1 cellular context compared by ENCODE assay signal in the genomic region with DNA sequence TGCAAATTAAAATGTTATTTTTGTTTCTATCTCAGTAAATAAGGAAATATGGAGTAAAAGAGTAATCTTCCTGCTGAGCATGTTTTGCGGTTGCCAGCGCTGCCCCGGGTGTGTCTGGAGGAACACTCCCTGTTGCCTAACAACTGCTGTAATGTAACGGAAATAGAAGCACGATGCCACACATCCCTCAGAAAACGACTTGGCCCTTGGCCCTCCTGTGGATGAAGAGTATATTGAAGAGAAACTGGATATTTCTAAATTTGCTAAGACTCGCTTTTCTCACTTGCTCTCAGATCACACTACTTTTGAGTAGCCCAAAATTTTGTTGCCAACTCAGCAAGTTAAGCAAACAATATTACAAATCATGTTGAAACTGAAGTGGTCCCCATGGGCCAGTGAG.
TF ChIP-seq lines count a peak whose summit lies in the region.

No MANE protein-coding gene starts in this region.

TF ChIP-seq in K562, 482 proteins besides CTCF, POLR2A, EP300 and RAD21 (continued from another document):
- TF ChIP-seq THRAP3 (IDR thresholded peaks at IDR 0.05; ENCODE audit: borderline replicate concordance) (no peak), ZNF583 (CRISPR knock-in tag; IDR thresholded peaks at IDR 0.05) (no peak), KLF10 (CRISPR knock-in tag; IDR thresholded peaks at IDR 0.05) (no peak), DPF2 (IDR thresholded peaks at IDR 0.05) (peak; percentile 70; the same call in 1 of the 2 replicates), RFX5 (IDR thresholded peaks at IDR 0.05; ENCODE audit: low read depth, low read length) (no peak), BMI1 (IDR thresholded peaks at IDR 0.05; ENCODE audit: low read length) (peak; percentile 63; the same call in 1 of the 2 replicates), ZNF232 (CRISPR knock-in tag; IDR thresholded peaks at IDR 0.05) (no peak), SRSF7 (optimal IDR thresholded peaks at IDR 0.05; ENCODE audit: low read depth, low read length) (no peak), SREBF1 (IDR thresholded peaks at IDR 0.05; ENCODE audit: borderline replicate concordance, low read depth, low read length) (no peak), ZNF79 (CRISPR knock-in tag; IDR thresholded peaks at IDR 0.05; ENCODE audit: low read depth) (peak; percentile 5; the same call in 1 of the 2 replicates), MEIS2 (IDR thresholded peaks at IDR 0.05; ENCODE audit: partially characterized antibody) (no peak), MAZ (CRISPR knock-in tag; conservative IDR thresholded peaks at IDR 0.05 in 1 of 2, IDR thresholded peaks at IDR 0.05 in 1 of 2) (peak in 1 of 2 experiments; percentile 38; a peak in 1 of 4 replicates), KLF6 (CRISPR knock-in tag; IDR thresholded peaks at IDR 0.05; ENCODE audit: borderline replicate concordance) (peak; percentile 53; the same call in 1 of the 2 replicates), ZNF143 (CRISPR knock-in tag; IDR thresholded peaks at IDR 0.05) (no peak), SMC3 (conservative IDR thresholded peaks at IDR 0.05; ENCODE audit: insufficient read depth, low read depth, low read length) (no peak), PCBP2 (IDR thresholded peaks at IDR 0.05; ENCODE audit: low read depth, low read length, poor library complexity, severe bottlenecking) (no peak), MAFG (tag; conservative IDR thresholded peaks at IDR 0.05) (peak; percentile 89), PTTG1 (tag; IDR thresholded peaks at IDR 0.05; ENCODE audit: low read depth) (no peak), SNAPC5 (CRISPR knock-in tag; IDR thresholded peaks at IDR 0.05) (no peak), C11orf30 (IDR thresholded peaks at IDR 0.05; ENCODE audit: low read depth) (peak; percentile 89), ZKSCAN1 (IDR thresholded peaks at IDR 0.05; ENCODE audit: low read depth, low read length) (no peak), STAT5B (CRISPR knock-in tag; IDR thresholded peaks at IDR 0.05) (no peak), GABPA (tag; conservative IDR thresholded peaks at IDR 0.05; ENCODE audit: low read depth) (peak; percentile 64)
- TF ChIP-seq, protein P1, sequence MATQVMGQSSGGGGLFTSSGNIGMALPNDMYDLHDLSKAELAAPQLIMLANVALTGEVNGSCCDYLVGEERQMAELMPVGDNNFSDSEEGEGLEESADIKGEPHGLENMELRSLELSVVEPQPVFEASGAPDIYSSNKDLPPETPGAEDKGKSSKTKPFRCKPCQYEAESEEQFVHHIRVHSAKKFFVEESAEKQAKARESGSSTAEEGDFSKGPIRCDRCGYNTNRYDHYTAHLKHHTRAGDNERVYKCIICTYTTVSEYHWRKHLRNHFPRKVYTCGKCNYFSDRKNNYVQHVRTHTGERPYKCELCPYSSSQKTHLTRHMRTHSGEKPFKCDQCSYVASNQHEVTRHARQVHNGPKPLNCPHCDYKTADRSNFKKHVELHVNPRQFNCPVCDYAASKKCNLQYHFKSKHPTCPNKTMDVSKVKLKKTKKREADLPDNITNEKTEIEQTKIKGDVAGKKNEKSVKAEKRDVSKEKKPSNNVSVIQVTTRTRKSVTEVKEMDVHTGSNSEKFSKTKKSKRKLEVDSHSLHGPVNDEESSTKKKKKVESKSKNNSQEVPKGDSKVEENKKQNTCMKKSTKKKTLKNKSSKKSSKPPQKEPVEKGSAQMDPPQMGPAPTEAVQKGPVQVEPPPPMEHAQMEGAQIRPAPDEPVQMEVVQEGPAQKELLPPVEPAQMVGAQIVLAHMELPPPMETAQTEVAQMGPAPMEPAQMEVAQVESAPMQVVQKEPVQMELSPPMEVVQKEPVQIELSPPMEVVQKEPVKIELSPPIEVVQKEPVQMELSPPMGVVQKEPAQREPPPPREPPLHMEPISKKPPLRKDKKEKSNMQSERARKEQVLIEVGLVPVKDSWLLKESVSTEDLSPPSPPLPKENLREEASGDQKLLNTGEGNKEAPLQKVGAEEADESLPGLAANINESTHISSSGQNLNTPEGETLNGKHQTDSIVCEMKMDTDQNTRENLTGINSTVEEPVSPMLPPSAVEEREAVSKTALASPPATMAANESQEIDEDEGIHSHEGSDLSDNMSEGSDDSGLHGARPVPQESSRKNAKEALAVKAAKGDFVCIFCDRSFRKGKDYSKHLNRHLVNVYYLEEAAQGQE (CRISPR knock-in tag; IDR thresholded peaks at IDR 0.05; ENCODE audit: low read depth), result 0 out of 2 replicates have a peak, but pooled peaks have one; percentile 23
- TF ChIP-seq, protein P2, sequence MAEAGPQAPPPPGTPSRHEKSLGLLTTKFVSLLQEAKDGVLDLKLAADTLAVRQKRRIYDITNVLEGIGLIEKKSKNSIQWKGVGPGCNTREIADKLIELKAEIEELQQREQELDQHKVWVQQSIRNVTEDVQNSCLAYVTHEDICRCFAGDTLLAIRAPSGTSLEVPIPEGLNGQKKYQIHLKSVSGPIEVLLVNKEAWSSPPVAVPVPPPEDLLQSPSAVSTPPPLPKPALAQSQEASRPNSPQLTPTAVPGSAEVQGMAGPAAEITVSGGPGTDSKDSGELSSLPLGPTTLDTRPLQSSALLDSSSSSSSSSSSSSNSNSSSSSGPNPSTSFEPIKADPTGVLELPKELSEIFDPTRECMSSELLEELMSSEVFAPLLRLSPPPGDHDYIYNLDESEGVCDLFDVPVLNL (CRISPR knock-in tag; IDR thresholded peaks at IDR 0.05; ENCODE audit: low read depth), result no peak
- TF ChIP-seq, protein P3, sequence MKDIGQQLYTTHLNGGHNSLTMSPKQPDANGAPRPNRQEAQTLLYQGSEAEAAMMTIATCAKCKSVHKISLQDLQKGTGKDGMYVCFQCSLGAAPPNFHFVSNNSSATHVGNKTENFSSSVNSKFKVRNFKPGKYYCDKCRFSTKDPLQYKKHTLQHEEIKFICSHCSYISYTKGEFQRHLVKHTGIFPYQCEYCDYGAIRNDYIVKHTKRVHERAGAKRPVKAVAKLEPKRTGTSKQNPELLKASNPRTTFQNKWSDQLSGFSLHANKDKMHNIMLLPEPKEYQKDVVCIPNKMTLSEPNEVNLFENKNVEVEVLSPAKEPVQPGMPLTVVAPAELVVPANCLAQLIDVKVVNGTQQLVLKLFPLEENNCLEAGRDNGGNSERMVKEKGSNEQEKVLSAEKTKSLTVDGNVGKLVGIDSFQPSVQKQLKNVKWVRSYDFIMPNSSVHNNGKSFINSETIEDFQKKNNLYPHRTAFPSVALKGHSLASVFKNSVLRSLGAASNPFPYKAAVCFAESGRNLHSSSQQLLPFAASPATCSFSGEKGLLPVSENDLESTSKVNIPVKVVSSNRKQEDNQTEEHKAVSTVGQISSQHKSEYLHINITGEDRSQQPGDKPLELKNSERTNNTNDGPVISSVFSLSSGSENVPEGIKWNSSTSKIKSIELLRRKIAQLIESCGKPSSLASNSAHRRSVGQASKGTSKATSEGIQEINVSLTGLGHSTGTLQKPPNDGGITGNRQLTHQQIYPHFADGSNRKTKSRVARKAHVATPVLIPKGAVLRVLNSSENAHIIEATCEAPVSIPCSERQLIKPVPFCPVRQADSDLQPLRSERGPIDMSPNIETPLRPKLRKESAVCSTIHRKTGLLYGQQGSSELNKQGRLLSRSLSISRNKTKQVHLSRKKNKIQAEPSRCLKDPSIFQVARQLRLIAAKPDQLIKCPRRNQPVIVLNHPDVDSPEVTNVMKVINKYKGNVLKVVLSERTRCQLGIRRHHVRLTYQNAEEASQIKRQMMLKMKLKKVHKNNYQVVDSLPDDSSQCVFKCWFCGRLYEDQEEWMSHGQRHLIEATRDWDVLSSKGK (CRISPR knock-in tag; IDR thresholded peaks at IDR 0.05), result no peak
